ENCODE assay signal across 1 cellular context in genomic region chr7:71925663-71926062, GRCh38.
TF ChIP-seq lines count a peak whose summit lies in the region.

No MANE protein-coding gene starts in this region.

TF ChIP-seq in H1, 55 proteins besides CTCF, POLR2A, EP300 and RAD21 (continued from another document):
- TF ChIP-seq RXRA (IDR thresholded peaks at IDR 0.05; ENCODE audit: insufficient read depth, low read depth, low read length) (no peak), HDAC2 (IDR thresholded peaks at IDR 0.05; ENCODE audit: borderline replicate concordance in 1 of 2, low read depth in 2 of 2, low read length in 2 of 2) (no peak), TAF7 (optimal IDR thresholded peaks at IDR 0.05; ENCODE audit: borderline replicate concordance, low read depth, low read length) (no peak), KDM1A (IDR thresholded peaks at IDR 0.05; ENCODE audit: borderline replicate concordance, low read length) (0 out of 2 replicates have a peak, but pooled peaks have one; percentile 18), GABPA (IDR thresholded peaks at IDR 0.05; ENCODE audit: borderline replicate concordance, insufficient read depth, low read length) (no peak), SAP30 (IDR thresholded peaks at IDR 0.05; ENCODE audit: insufficient read depth, insufficient replicate concordance, low read length) (no peak), TCF12 (IDR thresholded peaks at IDR 0.05; ENCODE audit: low read depth, low read length) (no peak), POU5F1 (IDR thresholded peaks at IDR 0.05; ENCODE audit: low read depth, low read length) (no peak)
TF ChIP-seq in H1: peak in this region for 2.
